12 cellular contexts compared by ENCODE assay signal in the genomic region with DNA sequence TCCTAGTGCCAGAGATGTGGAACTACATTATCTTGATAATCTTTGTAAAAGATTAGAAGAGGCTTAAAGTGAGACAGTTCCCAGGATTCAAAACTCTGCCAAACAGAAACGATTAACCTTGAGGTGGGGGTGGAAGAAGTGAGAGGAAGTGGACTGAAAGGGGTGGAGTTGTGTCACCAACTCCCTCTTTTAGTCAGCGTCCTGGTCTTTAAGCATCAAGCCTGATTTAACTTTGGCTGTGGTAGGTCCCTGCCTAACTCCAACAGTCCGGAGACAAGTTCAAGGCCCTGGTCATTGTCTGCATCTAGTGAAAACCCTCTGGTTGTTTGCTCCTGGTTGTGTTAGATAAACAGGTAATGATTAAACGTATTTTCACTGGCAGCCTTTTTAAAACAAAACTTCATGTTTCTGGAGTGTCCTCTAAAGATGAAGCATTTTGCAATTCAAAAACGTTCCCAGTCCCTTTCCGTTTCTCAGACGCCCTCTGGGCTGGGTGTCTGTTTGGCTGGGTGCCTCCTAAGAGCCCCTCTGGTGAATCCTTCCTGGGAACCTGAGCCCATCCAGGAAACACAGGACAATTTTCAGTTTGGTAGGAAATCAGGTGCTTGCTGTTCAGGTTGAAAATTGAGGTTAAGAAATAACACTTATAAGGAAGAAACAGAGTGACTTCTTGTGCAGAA.
DNase-seq lines count a peak whose midpoint lies in the region; ATAC-seq, FAIRE-seq and TF ChIP-seq lines count a peak whose summit lies in the region.
"Had no signal": no experiment of that assay in that cellular context is flagged by ENCODE, and none has a peak within 500 bp of the region (broad histone marks: within the 10 kb centered on the region; RNA-seq: fewer than 3 reads in every experiment).

No MANE protein-coding gene starts in this region.

- H4K20me1 ChIP-seq in endothelial cell of umbilical vein (replicated peaks; ENCODE audit: control insufficient read depth, extremely low read depth, insufficient read depth, low read length) = no peaks in the 10 kb centered on the region

- H3K9ac ChIP-seq in endothelial cell of umbilical vein (replicated peaks; ENCODE audit: extremely low read depth, insufficient read depth, low read length) = no peak overlapping the region

- H3K27me3 Mint-ChIP-seq in activated CD4-positive, alpha-beta T cell treated with anti-CD3 and anti-CD28 coated beads for 36 hours = peaks cover 13% of the 10 kb centered on the region
- H3K27me3 Mint-ChIP-seq in stimulated activated naive B cell treated with anti-CD40 and anti-IgM and Interleukin-4, amounts not matched to agents 10 μg/mL and 1 μg/mL and 100 μg/mL, for 72 hours = peaks cover 7 to 10% of the 10 kb centered on the region in 2 donors
- H3K27me3 Mint-ChIP-seq: stimulated activated naive CD8-positive, alpha-beta T cell treated with anti-CD3 and anti-CD28 coated beads, Interleukin-15, Interleukin-2, amounts not matched to agents 100 ng/mL and 50 ng/mL, for 24 hours had no signal

- CTCF ChIA-PET in activated CD4-positive, alpha-beta T cell treated with anti-CD3 and anti-CD28 coated beads for 36 hours (lab: Charles Lee) = no interaction called here
- CTCF ChIA-PET in endothelial cell of umbilical vein (lab: Charles Lee) = no interaction called here

- POLR2A ChIA-PET in activated CD4-positive, alpha-beta T cell treated with anti-CD3 and anti-CD28 coated beads for 36 hours (lab: Charles Lee) = no interaction called here
- POLR2A ChIA-PET in endothelial cell of umbilical vein (lab: Charles Lee) = no interaction called here

- H3K79me2 ChIP-seq in endothelial cell of umbilical vein (ENCODE audit: control insufficient read depth, insufficient read depth, low read length) = no peaks in the 10 kb centered on the region

- peak; percentile 88 for ATAC-seq in activated CD4-positive, alpha-beta T cell treated with anti-CD3 and anti-CD28 coated beads for 36 hours
- peak; percentile 65 to 76 for ATAC-seq in stimulated activated naive B cell treated with anti-CD40 and anti-IgM and Interleukin-4, amounts not matched to agents 10 μg/mL and 1 μg/mL and 100 μg/mL, for 72 hours (replicated peaks)
- ATAC-seq in GM18498 (IDR thresholded peaks at IDR 0.05; ENCODE audit: unreplicated experiment) = no peak
- ATAC-seq: A549 had no signal

- no peak overlapping the region for H3K4me3 Mint-ChIP-seq in activated CD4-positive, alpha-beta T cell treated with anti-CD3 and anti-CD28 coated beads for 36 hours
- H3K4me3 Mint-ChIP-seq in stimulated activated naive B cell treated with anti-CD40 and anti-IgM and Interleukin-4, amounts not matched to agents 10 μg/mL and 1 μg/mL and 100 μg/mL, for 72 hours = no peak overlapping the region
- H3K4me3 Mint-ChIP-seq: H9; stimulated activated naive CD8-positive, alpha-beta T cell treated with anti-CD3 and anti-CD28 coated beads, Interleukin-15, Interleukin-2, amounts not matched to agents 100 ng/mL and 50 ng/mL, for 24 hours had no signal

- TF ChIP-seq POLR2A in Peyer's patch (IDR thresholded peaks at IDR 0.05) (no peak), endothelial cell of umbilical vein (IDR thresholded peaks at IDR 0.05; ENCODE audit: low read depth, low read length) (no peak)

- no peaks in the 10 kb centered on the region for H3K36me3 Mint-ChIP-seq in activated CD4-positive, alpha-beta T cell treated with anti-CD3 and anti-CD28 coated beads for 36 hours (ENCODE audit: low read depth)
- H3K36me3 Mint-ChIP-seq in stimulated activated naive B cell treated with anti-CD40 and anti-IgM and Interleukin-4, amounts not matched to agents 10 μg/mL and 1 μg/mL and 100 μg/mL, for 72 hours = no peaks in the 10 kb centered on the region

- no peaks in the 10 kb centered on the region for H3K36me3 ChIP-seq in Peyer's patch
- no peaks in the 10 kb centered on the region for H3K36me3 ChIP-seq in endothelial cell of umbilical vein (ENCODE audit: control insufficient read depth in 2 of 2, extremely low read depth in 1 of 2, insufficient read depth in 2 of 2, low read length in 2 of 2)

- FAIRE-seq in endothelial cell of umbilical vein (lab: Jason Lieb, UNC) = no peak
- FAIRE-seq: A549 had no signal

- peaks cover 16% of the 10 kb centered on the region for H3K4me1 Mint-ChIP-seq in activated CD4-positive, alpha-beta T cell treated with anti-CD3 and anti-CD28 coated beads for 36 hours
- H3K4me1 Mint-ChIP-seq in stimulated activated naive B cell treated with anti-CD40 and anti-IgM and Interleukin-4, amounts not matched to agents 10 μg/mL and 1 μg/mL and 100 μg/mL, for 72 hours = peaks cover 0 to 7% of the 10 kb centered on the region in 2 donors

- H3K9me1 ChIP-seq in endothelial cell of umbilical vein (replicated peaks; ENCODE audit: control insufficient read depth, extremely low read depth, insufficient read depth, low read length) = no peaks in the 10 kb centered on the region

- no peak overlapping the region for H3K4me2 ChIP-seq in endothelial cell of umbilical vein (ENCODE audit: insufficient read depth, low read length)
- H3K4me2 ChIP-seq: A549 had no signal

- H3K9me3 Mint-ChIP-seq in activated CD4-positive, alpha-beta T cell treated with anti-CD3 and anti-CD28 coated beads for 36 hours (ENCODE audit: low read depth) = no peaks in the 10 kb centered on the region
- H3K9me3 Mint-ChIP-seq in stimulated activated naive B cell treated with anti-CD40 and anti-IgM and Interleukin-4, amounts not matched to agents 10 μg/mL and 1 μg/mL and 100 μg/mL, for 72 hours = no peaks in the 10 kb centered on the region
- H3K9me3 Mint-ChIP-seq: H9; stimulated activated naive CD8-positive, alpha-beta T cell treated with anti-CD3 and anti-CD28 coated beads, Interleukin-15, Interleukin-2, amounts not matched to agents 100 ng/mL and 50 ng/mL, for 24 hours had no signal

- H3K9me3 ChIP-seq in Peyer's patch = no peaks in the 10 kb centered on the region
- H3K9me3 ChIP-seq in endothelial cell of umbilical vein (replicated peaks; ENCODE audit: control insufficient read depth, insufficient read depth, low read length) = no peaks in the 10 kb centered on the region
- H3K9me3 ChIP-seq: A549 had no signal

- no TSS peak for BruUV-seq in endothelial cell of umbilical vein (replicated peaks; lab: Mats Ljungman, UMichigan)

- dilution Hi-C loops in endothelial cell of umbilical vein (cut with MboI; ENCODE audit: extremely low pct_ligation_motif_present, low sequenced_read_pairs) = no loop called here

- H3K4me1 ChIP-seq in Peyer's patch (peaks cover 0 to 31% (median 5%) of the 10 kb centered on the region in 4 donors), endothelial cell of umbilical vein (ENCODE audit: control insufficient read depth, extremely low read depth, insufficient read depth, low read length) (peaks cover 8% of the 10 kb centered on the region)
- H3K4me1 ChIP-seq: A549 had no signal

- H3K27ac Mint-ChIP-seq in activated CD4-positive, alpha-beta T cell treated with anti-CD3 and anti-CD28 coated beads for 36 hours = no peak overlapping the region
- no peak overlapping the region for H3K27ac Mint-ChIP-seq in stimulated activated naive B cell treated with anti-CD40 and anti-IgM and Interleukin-4, amounts not matched to agents 10 μg/mL and 1 μg/mL and 100 μg/mL, for 72 hours
- H3K27ac Mint-ChIP-seq: H9; stimulated activated naive CD8-positive, alpha-beta T cell treated with anti-CD3 and anti-CD28 coated beads, Interleukin-15, Interleukin-2, amounts not matched to agents 100 ng/mL and 50 ng/mL, for 24 hours had no signal

- no peaks in the 10 kb centered on the region for H3K27me3 ChIP-seq in Peyer's patch
- no peaks in the 10 kb centered on the region for H3K27me3 ChIP-seq in endothelial cell of umbilical vein (ENCODE audit: control insufficient read depth in 2 of 2, insufficient read depth in 2 of 2, low read length in 2 of 2)

- TF ChIP-seq CTCF in Peyer's patch (IDR thresholded peaks at IDR 0.05) (no peak), endothelial cell of umbilical vein (IDR thresholded peaks at IDR 0.05; ENCODE audit: extremely low read depth in 1 of 2, insufficient read depth in 1 of 2, low read depth in 1 of 2, low read length in 2 of 2) (no peak)

- intact Hi-C loops in activated CD4-positive, alpha-beta T cell treated with anti-CD3 and anti-CD28 coated beads for 36 hours (cut with DNase I, micrococcal nuclease) = loop anchor here in 1 of 2 experiments (2.0 kb wide), 1 partner anchor 26 kb away; no protein-coding TSS in a partner anchor
- intact Hi-C loops in endothelial cell of umbilical vein (cut with micrococcal nuclease) = loop anchor here (10.0 kb wide), 1 partner anchor 214 kb away; no protein-coding TSS in a partner anchor

- H3K4me3 ChIP-seq in Peyer's patch = no peak overlapping the region
- H3K4me3 ChIP-seq in endothelial cell of umbilical vein (replicated peaks in 1 of 3; ENCODE audit: insufficient read depth in 1 of 3, low read depth in 1 of 3, low read length in 3 of 3) = no peak overlapping the region
- H3K4me3 ChIP-seq: A549 had no signal

- H3K27ac ChIP-seq in Peyer's patch = peak overlapping the region in 3 of 4 donors; percentile 1 to 32 (median 30)
- H3K27ac ChIP-seq in endothelial cell of umbilical vein (ENCODE audit: insufficient read depth, low read depth, low read length) = no peak overlapping the region
- H3K27ac ChIP-seq: A549 had no signal

- peak; percentile 41 for DNase-seq in activated CD4-positive, alpha-beta T cell treated with anti-CD3 and anti-CD28 coated beads for 36 hours
- no peak for DNase-seq in activated CD4-positive, alpha-beta T cell treated with anti-CD3 and anti-CD28 coated beads, Interleukin-2, amount 50 U/mL, for 1 hour
- no peak for DNase-seq in Peyer's patch
- DNase-seq in endothelial cell of umbilical vein (ENCODE audit: low read depth, low spot score) = no peak
- no peak for DNase-seq in stimulated activated naive B cell treated with anti-CD40 and anti-IgM and Interleukin-4, amounts not matched to agents 10 μg/mL and 1 μg/mL and 100 μg/mL, for 72 hours
- DNase-seq in cerebellar cortex (ENCODE audit: low spot score) = no peak
- DNase-seq in NCI-H2196 treated with DMSO at 0.1 percent for 48 hours (lab: John Stamatoyannopoulos, UW; ENCODE audit: unreplicated experiment) = no peak
- DNase-seq: activated CD4-positive, CD25-positive, alpha-beta regulatory T cell treated with anti-CD3 and anti-CD28 coated beads, Interleukin-2, amount 50 U/mL, for 72 hours; H9 had no signal

- H2AFZ ChIP-seq in endothelial cell of umbilical vein (ENCODE audit: low read depth, low read length) = peak overlapping the region; percentile 86

TF ChIP-seq in endothelial cell of umbilical vein, 7 proteins besides CTCF, POLR2A, EP300 and RAD21 (continues in another document):
- TF ChIP-seq POLR2AphosphoS5 (IDR thresholded peaks at IDR 0.05; ENCODE audit: insufficient read depth, low read depth, low read length) = no peak
- no peak for TF ChIP-seq EZH2 (IDR thresholded peaks at IDR 0.05; ENCODE audit: borderline replicate concordance, low read depth, low read length, severe bottlenecking)
- TF ChIP-seq, protein P1, sequence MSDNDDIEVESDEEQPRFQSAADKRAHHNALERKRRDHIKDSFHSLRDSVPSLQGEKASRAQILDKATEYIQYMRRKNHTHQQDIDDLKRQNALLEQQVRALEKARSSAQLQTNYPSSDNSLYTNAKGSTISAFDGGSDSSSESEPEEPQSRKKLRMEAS (IDR thresholded peaks at IDR 0.05; ENCODE audit: insufficient read depth, insufficient read length) = no peak
- TF ChIP-seq MYC (IDR thresholded peaks at IDR 0.05; ENCODE audit: low read depth, low read length) = no peak
- TF ChIP-seq JUN (IDR thresholded peaks at IDR 0.05; ENCODE audit: borderline replicate concordance, insufficient read depth, insufficient read length, low read depth) = no peak
